In the genomic region with DNA sequence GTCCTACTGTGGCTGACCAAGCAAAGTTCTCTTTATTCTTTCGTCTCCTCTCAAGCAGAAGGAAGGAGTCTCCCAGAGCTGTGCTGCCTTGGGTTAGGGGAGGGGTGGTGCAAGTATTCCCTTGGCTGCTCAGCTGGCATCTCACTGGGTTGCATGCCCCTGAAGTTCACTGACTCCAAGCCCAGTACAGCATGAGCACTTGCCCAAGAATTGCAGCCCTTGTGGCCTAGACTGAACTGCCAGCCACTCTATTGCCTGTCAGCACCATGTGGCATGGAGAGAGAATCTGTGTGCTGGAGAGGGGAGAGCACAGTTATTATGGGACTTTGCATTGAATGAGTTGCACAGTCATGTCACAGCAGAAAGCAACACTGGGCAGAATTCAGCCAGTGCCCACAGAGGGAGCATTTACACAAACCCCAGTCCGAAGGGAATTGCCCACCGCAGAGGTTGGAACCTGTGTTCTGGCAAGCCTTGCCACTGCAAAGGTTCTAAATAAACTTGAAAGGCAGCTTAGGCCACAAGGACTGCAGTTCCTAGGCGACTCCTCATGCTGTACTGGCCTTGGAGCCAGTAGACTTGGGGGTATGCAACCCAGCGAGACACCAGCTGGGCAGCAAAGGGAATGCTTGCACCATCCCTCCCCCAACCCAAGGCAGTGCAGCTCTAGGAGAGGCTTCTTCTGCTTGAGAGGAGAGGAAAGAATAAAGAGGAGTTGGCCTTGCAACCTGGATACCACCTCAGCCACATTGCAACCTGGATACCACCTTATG, we compare ENCODE assay signal across 20 cellular contexts.
"Had no signal": no experiment of that assay in that cellular context is flagged by ENCODE, and none has a peak within 500 bp of the region (broad histone marks: within the 10 kb centered on the region; RNA-seq: fewer than 3 reads in every experiment).

No MANE protein-coding gene starts in this region.

- H3K27ac ChIP-seq: lower lobe of right lung, neural progenitor cell, pancreas, psoas muscle, sigmoid colon had no signal

- FAIRE-seq: colon, endothelial cell of umbilical vein, islet of Langerhans, pancreas, small intestine, urothelium cell line had no signal

- H3K4me3 ChIP-seq: lower lobe of right lung, neural progenitor cell, pancreas, psoas muscle, sigmoid colon had no signal

- H3K27me3 ChIP-seq: neural progenitor cell, pancreas, sigmoid colon had no signal

- H3K36me3 ChIP-seq: lower lobe of right lung, neural progenitor cell, pancreas had no signal

- H3K4me1 ChIP-seq: lower lobe of right lung, neural progenitor cell, pancreas, sigmoid colon had no signal

- H3K9me3 ChIP-seq: pancreas, psoas muscle, sigmoid colon had no signal

- ATAC-seq: left lobe of liver; lower lobe of right lung; natural killer cell treated with Interleukin-12 subunit alpha and Interleukin-12 subunit beta and Interleukin-15 and Interleukin-18, amount 100 ng/mL, for 72 hours; pancreas had no signal

- DNase-seq: cerebellar nuclear complex; foreskin melanocyte; head of caudate nucleus; hypothalamus; kidney glomerular epithelial cell; lower lobe of right lung; nucleus accumbens; pancreas; psoas muscle; sigmoid colon; small intestine; stimulated activated CD4-positive, alpha-beta T cell treated with anti-CD3 and anti-CD28 coated beads, Interleukin-12 subunit alpha, Interleukin-12 subunit beta, amount 100 ng/mL, for 4 hours; stimulated activated naive CD4-positive, alpha-beta T cell treated with Interleukin-2 at 50 U/mL for 16 hours had no signal
